In genomic region chr1:201313086-201313485, GRCh38 we compare ENCODE assay signal across 13 cellular contexts. TPM values are rescaled to one million over a fixed set of nuclear protein-coding genes. Genes with fewer than 3 reads are reported as not detected.
"Had no signal": no experiment of that assay in that cellular context is flagged by ENCODE, and none has a peak within 500 bp of the region (broad histone marks: within the 10 kb centered on the region; RNA-seq: fewer than 3 reads in every experiment).

No MANE protein-coding gene starts in this region.

- H3K36me3 Mint-ChIP-seq: activated naive CD4-positive, alpha-beta T cell treated with anti-CD3 and anti-CD28 coated beads, Interleukin-2, amount 10 ng/mL, durations not matched to agents 7 days and 5 days had no signal

- H3K27me3 ChIP-seq: ascending aorta had no signal

- H3K9me3 Mint-ChIP-seq: activated CD4-positive, alpha-beta T cell treated with anti-CD3 and anti-CD28 coated beads, Interleukin-2, amount 10 ng/mL, durations not matched to agents 24 days and 14 days; activated naive CD4-positive, alpha-beta T cell treated with anti-CD3 and anti-CD28 coated beads, Interleukin-2, amount 10 ng/mL, durations not matched to agents 7 days and 5 days; activated T-cell treated with anti-CD3 and anti-CD28 coated beads, Interleukin-2, amount 50 U/mL, for 4 hours; T-helper 1 cell treated with Interleukin-12 subunit alpha and Interleukin-12 subunit beta and Interleukin-4 antibody, amounts not matched to agents 30 μg/mL and 1 μg/mL, for 36 hours had no signal

- H3K36me3 ChIP-seq: ascending aorta, heart left ventricle, left lung had no signal

- H3K4me3 ChIP-seq: ascending aorta, heart left ventricle, left lung, tibial artery had no signal

- H3K27ac ChIP-seq: ascending aorta, heart left ventricle, left lung, tibial artery had no signal

- DNase-seq: activated CD4-positive, alpha-beta T cell treated with anti-CD3 and anti-CD28 coated beads, Interleukin-2, amount 10 ng/mL, durations not matched to agents 24 days and 14 days; activated CD8-positive, alpha-beta memory T cell treated with anti-CD3 and anti-CD28 coated beads, Interleukin-2, amount 50 U/mL, for 4 hours; activated naive CD4-positive, alpha-beta T cell treated with anti-CD3 and anti-CD28 coated beads, Interleukin-2, amount 10 ng/mL, durations not matched to agents 7 days and 5 days; activated T-cell treated with anti-CD3 and anti-CD28 coated beads, Interleukin-2, amount 50 U/mL, for 4 hours; effector memory CD4-positive, alpha-beta T cell; foreskin melanocyte; left lung; stimulated activated CD4-positive, alpha-beta T cell treated with anti-CD3 and anti-CD28 coated beads, Interleukin-2, amount 100 ng/mL, for 24 hours; stimulated activated naive CD4-positive, alpha-beta T cell treated with Interleukin-2 at 50 U/mL for 16 hours; tibial artery had no signal

- H3K4me3 Mint-ChIP-seq: activated CD4-positive, alpha-beta T cell treated with anti-CD3 and anti-CD28 coated beads, Interleukin-2, amount 10 ng/mL, durations not matched to agents 24 days and 14 days; activated naive CD4-positive, alpha-beta T cell treated with anti-CD3 and anti-CD28 coated beads, Interleukin-2, amount 10 ng/mL, durations not matched to agents 7 days and 5 days; activated T-cell treated with anti-CD3 and anti-CD28 coated beads, Interleukin-2, amount 50 U/mL, for 4 hours; T-helper 1 cell treated with Interleukin-12 subunit alpha and Interleukin-12 subunit beta and Interleukin-4 antibody, amounts not matched to agents 30 μg/mL and 1 μg/mL, for 36 hours had no signal

- H3K27ac Mint-ChIP-seq: activated CD4-positive, alpha-beta T cell treated with anti-CD3 and anti-CD28 coated beads, Interleukin-2, amount 10 ng/mL, durations not matched to agents 24 days and 14 days; activated naive CD4-positive, alpha-beta T cell treated with anti-CD3 and anti-CD28 coated beads, Interleukin-2, amount 10 ng/mL, durations not matched to agents 7 days and 5 days; T-helper 1 cell treated with Interleukin-12 subunit alpha and Interleukin-12 subunit beta and Interleukin-4 antibody, amounts not matched to agents 30 μg/mL and 1 μg/mL, for 36 hours had no signal

- H3K4me1 ChIP-seq: ascending aorta had no signal

- H3K9me3 ChIP-seq: ascending aorta, heart left ventricle, left lung, tibial artery had no signal

RNA-seq across cellular contexts. Expression of gene PKP1, which starts 29.8 kb away (rescaled TPM):
- total RNA-seq: activated CD4-positive, alpha-beta T cell treated with anti-CD3 and anti-CD28 coated beads, Interleukin-2, amount 10 ng/mL, durations not matched to agents 24 days and 14 days; activated T-cell treated with anti-CD3 and anti-CD28 coated beads, Interleukin-2, amount 50 U/mL, for 4 hours; ascending aorta had no signal
